Comparison of ENCODE assay signal across 9 cellular contexts in the genomic region with DNA sequence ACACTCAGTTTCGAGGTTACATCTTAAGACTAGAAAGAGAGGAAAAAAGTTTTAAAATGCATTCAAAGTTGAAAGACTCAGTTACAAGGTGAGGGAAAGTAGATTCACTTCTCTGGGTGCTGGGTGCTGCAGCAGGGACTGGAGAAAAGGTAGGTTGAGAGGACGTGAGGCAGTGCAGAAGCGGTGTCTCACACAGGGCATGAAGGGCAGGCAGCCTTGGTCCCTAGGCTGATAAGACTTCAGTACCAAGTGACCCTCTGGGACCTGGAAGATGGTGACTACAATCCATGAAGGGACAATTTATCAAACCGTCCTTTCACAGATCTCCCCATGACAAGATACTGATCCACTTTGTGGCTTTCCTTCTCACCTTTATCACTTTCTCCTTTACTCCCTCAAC. TPM values are rescaled to one million over a fixed set of nuclear protein-coding genes. Genes with fewer than 3 reads are reported as not detected.
"Had no signal": no experiment of that assay in that cellular context is flagged by ENCODE, and none has a peak within 500 bp of the region (broad histone marks: within the 10 kb centered on the region; RNA-seq: fewer than 3 reads in every experiment).

No MANE protein-coding gene starts in this region.

- H3K36me3 Mint-ChIP-seq: IgD-negative memory B cell had no signal

- DNase-seq: IMR-90, KBM-7, KG1 had no signal

- H3K4me3 ChIP-seq: K562 had no signal

- H3K4me1 Mint-ChIP-seq: IgD-negative memory B cell had no signal

- ATAC-seq: HepG2, K562 had no signal

- H3K4me3 Mint-ChIP-seq: IgD-negative memory B cell had no signal

- H3K27ac ChIP-seq: HL-60 had no signal

- H3K27ac Mint-ChIP-seq: IgD-negative memory B cell had no signal

- H3K9me3 Mint-ChIP-seq: IgD-negative memory B cell had no signal

RNA-seq across cellular contexts. Expression of a gene that starts 47.3 kb away (rescaled TPM):
- total RNA-seq: HepG2, HT-29, HT1080, IMR-90, K562 had no signal
- polyA plus RNA-seq: HepG2, IgD-negative memory B cell, IMR-90, K562 had no signal
